8 cellular contexts compared by ENCODE assay signal in the genomic region with DNA sequence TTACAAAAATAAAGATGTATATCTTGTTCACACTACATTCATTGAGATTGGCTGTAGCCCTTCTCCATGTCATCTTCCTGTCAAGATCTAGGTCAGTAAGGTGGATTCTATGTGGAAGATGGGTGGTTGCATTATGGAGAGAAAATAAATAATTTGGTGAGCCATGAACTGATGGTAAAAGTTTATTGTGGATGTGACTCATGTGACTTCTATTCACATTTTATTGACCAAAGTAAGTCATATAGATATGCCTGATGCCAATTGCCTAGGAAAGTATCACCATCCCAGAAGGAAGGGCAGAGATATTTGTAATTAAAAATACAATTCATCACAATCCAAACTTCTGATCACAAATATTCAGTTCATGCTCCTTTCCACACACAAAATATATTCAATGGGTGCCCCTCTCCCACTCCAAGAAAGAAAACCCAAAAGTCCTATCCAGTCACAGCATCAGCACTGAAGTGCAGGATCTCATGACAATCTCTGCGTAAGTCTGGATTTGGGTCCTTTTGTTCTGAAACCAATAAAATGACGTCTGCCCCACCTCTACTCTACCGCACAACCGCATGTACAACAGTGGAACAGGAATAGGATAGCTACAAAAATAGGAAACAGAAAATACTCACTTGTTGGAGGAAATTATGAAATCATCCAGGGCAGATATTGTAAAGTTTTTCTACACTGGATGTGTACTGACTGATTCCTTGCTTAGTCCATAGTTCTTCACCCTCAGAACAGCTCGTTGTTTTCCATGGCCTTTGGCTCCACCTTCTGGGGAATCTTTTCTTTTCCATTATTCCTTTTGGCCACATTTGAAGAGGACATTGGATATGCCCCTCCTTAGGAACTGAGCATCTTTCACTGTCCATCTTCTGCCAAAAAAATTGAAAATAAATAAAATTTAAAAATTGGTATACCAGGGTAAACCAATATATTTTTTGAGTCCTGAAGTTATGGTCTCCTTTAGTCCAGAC. TPM values are rescaled to one million over a fixed set of nuclear protein-coding genes. Genes with fewer than 3 reads are reported as not detected.
DNase-seq lines count a peak whose midpoint lies in the region; ATAC-seq and TF ChIP-seq lines count a peak whose summit lies in the region.

No MANE protein-coding gene starts in this region.

- TF ChIP-seq EP300 in Ishikawa (IDR thresholded peaks at IDR 0.05; ENCODE audit: borderline replicate concordance) = no peak

- ATAC-seq in GM19452 (IDR thresholded peaks at IDR 0.05; ENCODE audit: unreplicated experiment) (no peak), HG02763 (IDR thresholded peaks at IDR 0.05; ENCODE audit: unreplicated experiment) (no peak)

- DNase-seq in DMS114 treated with DMSO at 0.1 percent for 48 hours (lab: John Stamatoyannopoulos, UW; ENCODE audit: unreplicated experiment) (peak; percentile 74), OCI-M1 (lab: John Stamatoyannopoulos, UW) (peak; percentile 83), epidermal melanocyte (ENCODE audit: insufficient read length, low spot score) (peak; percentile 33), mucosa of gallbladder (ENCODE audit: low spot score) (peak; percentile 28), amniotic stem cell (lab: John Stamatoyannopoulos, UW) (no peak)

- peak; percentile 76 for TF ChIP-seq RAD21 in Ishikawa (IDR thresholded peaks at IDR 0.05; ENCODE audit: low read depth)

TF ChIP-seq in Ishikawa, 13 proteins besides CTCF, POLR2A, EP300 and RAD21:
- TF ChIP-seq, protein P1, sequence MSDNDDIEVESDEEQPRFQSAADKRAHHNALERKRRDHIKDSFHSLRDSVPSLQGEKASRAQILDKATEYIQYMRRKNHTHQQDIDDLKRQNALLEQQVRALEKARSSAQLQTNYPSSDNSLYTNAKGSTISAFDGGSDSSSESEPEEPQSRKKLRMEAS (IDR thresholded peaks at IDR 0.05) = no peak
- TF ChIP-seq TAF1 (IDR thresholded peaks at IDR 0.05; ENCODE audit: low read depth) (no peak), CREB1 (IDR thresholded peaks at IDR 0.05; ENCODE audit: low read depth) (no peak), NFIC (IDR thresholded peaks at IDR 0.05) (no peak)

RNA-seq across cellular contexts. Expression of a gene that starts 16.1 kb away (rescaled TPM):
- total RNA-seq in mucosa of gallbladder = 0.29 TPM

RNA-seq across cellular contexts. Expression of a gene that starts 40.3 kb away (rescaled TPM):
- total RNA-seq in mucosa of gallbladder = not detected

RNA-seq across cellular contexts. Expression of a gene that starts 58.3 kb away (rescaled TPM):
- 0.63 TPM for total RNA-seq in mucosa of gallbladder
